Comparison of ENCODE assay signal across 26 cellular contexts in the genomic region with DNA sequence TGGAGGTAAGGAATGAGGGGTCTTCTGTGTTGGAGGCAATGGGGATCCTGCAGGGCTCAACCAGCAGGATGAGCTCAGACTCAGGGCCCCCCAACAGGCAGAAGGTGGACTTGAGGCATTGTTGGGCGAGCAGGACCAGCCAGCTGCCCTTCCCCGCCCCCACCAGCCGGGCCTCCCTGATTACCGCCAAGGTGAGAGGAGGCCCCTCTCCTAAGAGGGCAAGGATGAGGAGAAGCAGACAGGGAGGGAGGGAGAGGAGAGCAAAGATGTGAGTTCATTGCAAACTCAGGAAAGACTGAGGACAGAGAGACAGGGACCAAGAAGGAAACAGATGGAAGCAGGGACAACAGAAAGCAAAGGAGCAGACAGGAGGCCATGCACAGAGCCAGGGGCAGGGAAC.
"Had no signal": no experiment of that assay in that cellular context is flagged by ENCODE, and none has a peak within 500 bp of the region (broad histone marks: within the 10 kb centered on the region; RNA-seq: fewer than 3 reads in every experiment).

No MANE protein-coding gene starts in this region.

- H3K4me1 Mint-ChIP-seq: central memory CD8-positive, alpha-beta T cell; naive B cell; stimulated activated naive B cell treated with anti-CD40 and anti-IgM and Interleukin-4, amounts not matched to agents 10 μg/mL and 1 μg/mL and 100 μg/mL, for 72 hours; stimulated activated naive CD8-positive, alpha-beta T cell treated with anti-CD3 and anti-CD28 coated beads, Interleukin-15, amount 100 ng/mL, for 72 hours had no signal

- H3K27ac Mint-ChIP-seq: naive B cell; nephron; stimulated activated naive B cell treated with anti-CD40 and anti-IgM and Interleukin-4, amounts not matched to agents 10 μg/mL and 1 μg/mL and 100 μg/mL, for 72 hours; stimulated activated naive CD8-positive, alpha-beta T cell treated with anti-CD3 and anti-CD28 coated beads, Interleukin-15, amount 100 ng/mL, for 72 hours had no signal

- H3K36me3 Mint-ChIP-seq: naive B cell; stimulated activated naive B cell treated with anti-CD40 and anti-IgM and Interleukin-4, amounts not matched to agents 10 μg/mL and 1 μg/mL and 100 μg/mL, for 72 hours had no signal

- ATAC-seq: esophagus mucosa; gastrocnemius medialis; left cardiac atrium; left ventricle myocardium superior; right lobe of liver; stimulated activated naive B cell treated with anti-CD40 and anti-IgM and Interleukin-4, amounts not matched to agents 10 μg/mL and 1 μg/mL and 100 μg/mL, for 72 hours; stimulated activated naive CD8-positive, alpha-beta T cell treated with anti-CD3 and anti-CD28 coated beads, Interleukin-15, amount 100 ng/mL, for 72 hours had no signal

- H3K9me3 ChIP-seq: gastrocnemius medialis, prostate gland, right lobe of liver, spleen, thoracic aorta, transverse colon had no signal

- DNase-seq: cortex of kidney; dorsolateral prefrontal cortex; effector CD8-positive, alpha-beta T cell; gastrocnemius medialis; glutamatergic neuron; kidney; left cardiac atrium; left ventricle myocardium superior; mesenchymal stem cell; naive B cell; retina; right lobe of liver; spleen; stimulated activated CD4-positive, alpha-beta T cell treated with anti-CD3 and anti-CD28 coated beads, Interleukin-15, amount 100 ng/mL, for 24 hours; stimulated activated CD4-positive, alpha-beta T cell treated with anti-CD3 and anti-CD28 coated beads, Interleukin-1b, Interleukin-23, amount 100 ng/mL, for 48 hours; stimulated activated CD4-positive, alpha-beta T cell treated with anti-CD3 and anti-CD28 coated beads, Interleukin-4, amount 100 ng/mL, for 24 hours; stimulated activated naive B cell treated with anti-CD40 and anti-IgM and Interleukin-4, amounts not matched to agents 10 μg/mL and 1 μg/mL and 100 μg/mL, for 72 hours; stimulated activated naive CD8-positive, alpha-beta T cell treated with anti-CD3 and anti-CD28 coated beads, Interleukin-15, amount 100 ng/mL, for 72 hours; substantia nigra; transverse colon had no signal

- H3K9me3 Mint-ChIP-seq: central memory CD8-positive, alpha-beta T cell; nephron; stimulated activated naive CD8-positive, alpha-beta T cell treated with anti-CD3 and anti-CD28 coated beads, Interleukin-15, amount 100 ng/mL, for 72 hours had no signal

- H3K4me3 Mint-ChIP-seq: central memory CD8-positive, alpha-beta T cell; naive B cell; stimulated activated naive B cell treated with anti-CD40 and anti-IgM and Interleukin-4, amounts not matched to agents 10 μg/mL and 1 μg/mL and 100 μg/mL, for 72 hours; stimulated activated naive CD8-positive, alpha-beta T cell treated with anti-CD3 and anti-CD28 coated beads, Interleukin-15, amount 100 ng/mL, for 72 hours had no signal

- H3K36me3 ChIP-seq: gastrocnemius medialis, prostate gland, right lobe of liver, spleen, thoracic aorta, transverse colon had no signal

- H3K27ac ChIP-seq: dorsolateral prefrontal cortex, gastrocnemius medialis, right lobe of liver, spleen, thoracic aorta had no signal

- H3K27me3 ChIP-seq: gastrocnemius medialis, right lobe of liver had no signal

- H3K4me1 ChIP-seq: gastrocnemius medialis, prostate gland, right lobe of liver, spleen had no signal

- H3K4me3 ChIP-seq: dorsolateral prefrontal cortex, gastrocnemius medialis, lung, prostate gland, right lobe of liver, spleen, thoracic aorta, transverse colon had no signal
